1 cellular context compared by ENCODE assay signal in genomic region chrX:71282514-71283408, GRCh38.
TF ChIP-seq lines count a peak whose summit lies in the region.

No MANE protein-coding gene starts in this region.

TF ChIP-seq in GM12878, 131 proteins besides CTCF, POLR2A, EP300 and RAD21 (continued from another document):
- TF ChIP-seq, protein P1, sequence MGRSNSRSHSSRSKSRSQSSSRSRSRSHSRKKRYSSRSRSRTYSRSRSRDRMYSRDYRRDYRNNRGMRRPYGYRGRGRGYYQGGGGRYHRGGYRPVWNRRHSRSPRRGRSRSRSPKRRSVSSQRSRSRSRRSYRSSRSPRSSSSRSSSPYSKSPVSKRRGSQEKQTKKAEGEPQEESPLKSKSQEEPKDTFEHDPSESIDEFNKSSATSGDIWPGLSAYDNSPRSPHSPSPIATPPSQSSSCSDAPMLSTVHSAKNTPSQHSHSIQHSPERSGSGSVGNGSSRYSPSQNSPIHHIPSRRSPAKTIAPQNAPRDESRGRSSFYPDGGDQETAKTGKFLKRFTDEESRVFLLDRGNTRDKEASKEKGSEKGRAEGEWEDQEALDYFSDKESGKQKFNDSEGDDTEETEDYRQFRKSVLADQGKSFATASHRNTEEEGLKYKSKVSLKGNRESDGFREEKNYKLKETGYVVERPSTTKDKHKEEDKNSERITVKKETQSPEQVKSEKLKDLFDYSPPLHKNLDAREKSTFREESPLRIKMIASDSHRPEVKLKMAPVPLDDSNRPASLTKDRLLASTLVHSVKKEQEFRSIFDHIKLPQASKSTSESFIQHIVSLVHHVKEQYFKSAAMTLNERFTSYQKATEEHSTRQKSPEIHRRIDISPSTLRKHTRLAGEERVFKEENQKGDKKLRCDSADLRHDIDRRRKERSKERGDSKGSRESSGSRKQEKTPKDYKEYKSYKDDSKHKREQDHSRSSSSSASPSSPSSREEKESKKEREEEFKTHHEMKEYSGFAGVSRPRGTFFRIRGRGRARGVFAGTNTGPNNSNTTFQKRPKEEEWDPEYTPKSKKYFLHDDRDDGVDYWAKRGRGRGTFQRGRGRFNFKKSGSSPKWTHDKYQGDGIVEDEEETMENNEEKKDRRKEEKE (IDR thresholded peaks at IDR 0.05): no peak
- TF ChIP-seq NFIC (IDR thresholded peaks at IDR 0.05; ENCODE audit: low read depth, low read length) (no peak), EGR1 (IDR thresholded peaks at IDR 0.05; ENCODE audit: borderline replicate concordance in 1 of 2, low read depth in 2 of 2, low read length in 2 of 2) (peak in 1 of 2 experiments; percentile 48; a peak in 1 of 3 replicates), E2F4 (IDR thresholded peaks at IDR 0.05; ENCODE audit: low read depth, low read length) (no peak), CHD2 (IDR thresholded peaks at IDR 0.05; ENCODE audit: borderline replicate concordance, low read depth, low read length) (no peak), HDGF (IDR thresholded peaks at IDR 0.05) (no peak), YBX1 (IDR thresholded peaks at IDR 0.05) (no peak), TCF3 (IDR thresholded peaks at IDR 0.05; ENCODE audit: borderline replicate concordance, insufficient read depth, low read depth, low read length) (no peak), IKZF2 (IDR thresholded peaks at IDR 0.05) (peak in 1 of 2 experiments; percentile 23; a peak in 1 of 4 replicates), MEF2B (IDR thresholded peaks at IDR 0.05; ENCODE audit: partially characterized antibody, poor library complexity, severe bottlenecking) (peak; percentile 10), ZBTB40 (IDR thresholded peaks at IDR 0.05; ENCODE audit: borderline replicate concordance) (no peak), BHLHE40 (IDR thresholded peaks at IDR 0.05; ENCODE audit: borderline replicate concordance in 1 of 2, low read depth in 2 of 2, low read length in 1 of 2) (no peak), NR2C1 (IDR thresholded peaks at IDR 0.05) (no peak), MXI1 (IDR thresholded peaks at IDR 0.05; ENCODE audit: low read depth, low read length) (0 out of 2 replicates have a peak, but pooled peaks have one; percentile 20), ZZZ3 (IDR thresholded peaks at IDR 0.05; ENCODE audit: control insufficient read depth, insufficient read length, low read depth) (no peak), EZH2 (IDR thresholded peaks at IDR 0.05; ENCODE audit: borderline replicate concordance, control insufficient read depth, low read depth, low read length) (no peak), CREB1 (IDR thresholded peaks at IDR 0.05; ENCODE audit: low read depth) (0 out of 2 replicates have a peak, but pooled peaks have one; percentile 28), LARP7 (IDR thresholded peaks at IDR 0.05) (no peak), BACH1 (IDR thresholded peaks at IDR 0.05; ENCODE audit: borderline replicate concordance) (no peak), BMI1 (IDR thresholded peaks at IDR 0.05; ENCODE audit: borderline replicate concordance) (peak; percentile 44; the same call in 1 of the 2 replicates), HCFC1 (IDR thresholded peaks at IDR 0.05; ENCODE audit: low read length) (no peak), SP1 (IDR thresholded peaks at IDR 0.05; ENCODE audit: low read depth, low read length) (no peak), RUNX3 (IDR thresholded peaks at IDR 0.05; ENCODE audit: low read length) (no peak), RFX5 (IDR thresholded peaks at IDR 0.05; ENCODE audit: low read depth, low read length) (no peak), ZSCAN29 (IDR thresholded peaks at IDR 0.05) (no peak), PAX8 (IDR thresholded peaks at IDR 0.05) (no peak), NRF1 (conservative IDR thresholded peaks at IDR 0.05; ENCODE audit: low read depth, low read length) (peak; percentile 49; the same call in 1 of the 2 replicates), KDM1A (IDR thresholded peaks at IDR 0.05; ENCODE audit: borderline replicate concordance) (no peak)
- TF ChIP-seq, protein P2, sequence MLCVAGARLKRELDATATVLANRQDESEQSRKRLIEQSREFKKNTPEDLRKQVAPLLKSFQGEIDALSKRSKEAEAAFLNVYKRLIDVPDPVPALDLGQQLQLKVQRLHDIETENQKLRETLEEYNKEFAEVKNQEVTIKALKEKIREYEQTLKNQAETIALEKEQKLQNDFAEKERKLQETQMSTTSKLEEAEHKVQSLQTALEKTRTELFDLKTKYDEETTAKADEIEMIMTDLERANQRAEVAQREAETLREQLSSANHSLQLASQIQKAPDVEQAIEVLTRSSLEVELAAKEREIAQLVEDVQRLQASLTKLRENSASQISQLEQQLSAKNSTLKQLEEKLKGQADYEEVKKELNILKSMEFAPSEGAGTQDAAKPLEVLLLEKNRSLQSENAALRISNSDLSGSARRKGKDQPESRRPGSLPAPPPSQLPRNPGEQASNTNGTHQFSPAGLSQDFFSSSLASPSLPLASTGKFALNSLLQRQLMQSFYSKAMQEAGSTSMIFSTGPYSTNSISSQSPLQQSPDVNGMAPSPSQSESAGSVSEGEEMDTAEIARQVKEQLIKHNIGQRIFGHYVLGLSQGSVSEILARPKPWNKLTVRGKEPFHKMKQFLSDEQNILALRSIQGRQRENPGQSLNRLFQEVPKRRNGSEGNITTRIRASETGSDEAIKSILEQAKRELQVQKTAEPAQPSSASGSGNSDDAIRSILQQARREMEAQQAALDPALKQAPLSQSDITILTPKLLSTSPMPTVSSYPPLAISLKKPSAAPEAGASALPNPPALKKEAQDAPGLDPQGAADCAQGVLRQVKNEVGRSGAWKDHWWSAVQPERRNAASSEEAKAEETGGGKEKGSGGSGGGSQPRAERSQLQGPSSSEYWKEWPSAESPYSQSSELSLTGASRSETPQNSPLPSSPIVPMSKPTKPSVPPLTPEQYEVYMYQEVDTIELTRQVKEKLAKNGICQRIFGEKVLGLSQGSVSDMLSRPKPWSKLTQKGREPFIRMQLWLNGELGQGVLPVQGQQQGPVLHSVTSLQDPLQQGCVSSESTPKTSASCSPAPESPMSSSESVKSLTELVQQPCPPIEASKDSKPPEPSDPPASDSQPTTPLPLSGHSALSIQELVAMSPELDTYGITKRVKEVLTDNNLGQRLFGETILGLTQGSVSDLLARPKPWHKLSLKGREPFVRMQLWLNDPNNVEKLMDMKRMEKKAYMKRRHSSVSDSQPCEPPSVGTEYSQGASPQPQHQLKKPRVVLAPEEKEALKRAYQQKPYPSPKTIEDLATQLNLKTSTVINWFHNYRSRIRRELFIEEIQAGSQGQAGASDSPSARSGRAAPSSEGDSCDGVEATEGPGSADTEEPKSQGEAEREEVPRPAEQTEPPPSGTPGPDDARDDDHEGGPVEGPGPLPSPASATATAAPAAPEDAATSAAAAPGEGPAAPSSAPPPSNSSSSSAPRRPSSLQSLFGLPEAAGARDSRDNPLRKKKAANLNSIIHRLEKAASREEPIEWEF (IDR thresholded peaks at IDR 0.05; ENCODE audit: insufficient replicate concordance, low read depth, low read length): no peak
- TF ChIP-seq, protein P3, sequence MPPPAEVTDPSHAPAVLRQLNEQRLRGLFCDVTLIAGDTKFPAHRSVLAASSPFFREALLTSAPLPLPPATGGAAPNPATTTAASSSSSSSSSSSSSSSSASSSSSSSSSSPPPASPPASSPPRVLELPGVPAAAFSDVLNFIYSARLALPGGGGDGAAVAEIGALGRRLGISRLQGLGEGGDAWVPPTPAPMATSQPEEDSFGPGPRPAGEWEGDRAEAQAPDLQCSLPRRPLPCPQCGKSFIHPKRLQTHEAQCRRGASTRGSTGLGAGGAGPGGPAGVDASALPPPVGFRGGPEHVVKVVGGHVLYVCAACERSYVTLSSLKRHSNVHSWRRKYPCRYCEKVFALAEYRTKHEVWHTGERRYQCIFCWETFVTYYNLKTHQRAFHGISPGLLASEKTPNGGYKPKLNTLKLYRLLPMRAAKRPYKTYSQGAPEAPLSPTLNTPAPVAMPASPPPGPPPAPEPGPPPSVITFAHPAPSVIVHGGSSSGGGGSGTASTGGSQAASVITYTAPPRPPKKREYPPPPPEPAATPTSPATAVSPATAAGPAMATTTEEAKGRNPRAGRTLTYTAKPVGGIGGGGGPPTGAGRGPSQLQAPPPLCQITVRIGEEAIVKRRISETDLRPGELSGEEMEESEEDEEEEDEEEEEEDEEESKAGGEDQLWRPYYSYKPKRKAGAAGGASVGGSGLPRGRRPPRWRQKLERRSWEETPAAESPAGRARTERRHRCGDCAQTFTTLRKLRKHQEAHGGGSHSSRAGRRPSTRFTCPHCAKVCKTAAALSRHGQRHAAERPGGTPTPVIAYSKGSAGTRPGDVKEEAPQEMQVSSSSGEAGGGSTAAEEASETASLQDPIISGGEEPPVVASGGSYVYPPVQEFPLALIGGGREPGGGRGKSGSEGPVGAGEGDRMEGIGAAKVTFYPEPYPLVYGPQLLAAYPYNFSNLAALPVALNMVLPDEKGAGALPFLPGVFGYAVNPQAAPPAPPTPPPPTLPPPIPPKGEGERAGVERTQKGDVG (CRISPR knock-in tag; IDR thresholded peaks at IDR 0.05): no peak
- TF ChIP-seq, protein P4, sequence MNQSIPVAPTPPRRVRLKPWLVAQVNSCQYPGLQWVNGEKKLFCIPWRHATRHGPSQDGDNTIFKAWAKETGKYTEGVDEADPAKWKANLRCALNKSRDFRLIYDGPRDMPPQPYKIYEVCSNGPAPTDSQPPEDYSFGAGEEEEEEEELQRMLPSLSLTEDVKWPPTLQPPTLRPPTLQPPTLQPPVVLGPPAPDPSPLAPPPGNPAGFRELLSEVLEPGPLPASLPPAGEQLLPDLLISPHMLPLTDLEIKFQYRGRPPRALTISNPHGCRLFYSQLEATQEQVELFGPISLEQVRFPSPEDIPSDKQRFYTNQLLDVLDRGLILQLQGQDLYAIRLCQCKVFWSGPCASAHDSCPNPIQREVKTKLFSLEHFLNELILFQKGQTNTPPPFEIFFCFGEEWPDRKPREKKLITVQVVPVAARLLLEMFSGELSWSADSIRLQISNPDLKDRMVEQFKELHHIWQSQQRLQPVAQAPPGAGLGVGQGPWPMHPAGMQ (IDR thresholded peaks at IDR 0.05; ENCODE audit: borderline replicate concordance): no peak
- TF ChIP-seq, protein P5, sequence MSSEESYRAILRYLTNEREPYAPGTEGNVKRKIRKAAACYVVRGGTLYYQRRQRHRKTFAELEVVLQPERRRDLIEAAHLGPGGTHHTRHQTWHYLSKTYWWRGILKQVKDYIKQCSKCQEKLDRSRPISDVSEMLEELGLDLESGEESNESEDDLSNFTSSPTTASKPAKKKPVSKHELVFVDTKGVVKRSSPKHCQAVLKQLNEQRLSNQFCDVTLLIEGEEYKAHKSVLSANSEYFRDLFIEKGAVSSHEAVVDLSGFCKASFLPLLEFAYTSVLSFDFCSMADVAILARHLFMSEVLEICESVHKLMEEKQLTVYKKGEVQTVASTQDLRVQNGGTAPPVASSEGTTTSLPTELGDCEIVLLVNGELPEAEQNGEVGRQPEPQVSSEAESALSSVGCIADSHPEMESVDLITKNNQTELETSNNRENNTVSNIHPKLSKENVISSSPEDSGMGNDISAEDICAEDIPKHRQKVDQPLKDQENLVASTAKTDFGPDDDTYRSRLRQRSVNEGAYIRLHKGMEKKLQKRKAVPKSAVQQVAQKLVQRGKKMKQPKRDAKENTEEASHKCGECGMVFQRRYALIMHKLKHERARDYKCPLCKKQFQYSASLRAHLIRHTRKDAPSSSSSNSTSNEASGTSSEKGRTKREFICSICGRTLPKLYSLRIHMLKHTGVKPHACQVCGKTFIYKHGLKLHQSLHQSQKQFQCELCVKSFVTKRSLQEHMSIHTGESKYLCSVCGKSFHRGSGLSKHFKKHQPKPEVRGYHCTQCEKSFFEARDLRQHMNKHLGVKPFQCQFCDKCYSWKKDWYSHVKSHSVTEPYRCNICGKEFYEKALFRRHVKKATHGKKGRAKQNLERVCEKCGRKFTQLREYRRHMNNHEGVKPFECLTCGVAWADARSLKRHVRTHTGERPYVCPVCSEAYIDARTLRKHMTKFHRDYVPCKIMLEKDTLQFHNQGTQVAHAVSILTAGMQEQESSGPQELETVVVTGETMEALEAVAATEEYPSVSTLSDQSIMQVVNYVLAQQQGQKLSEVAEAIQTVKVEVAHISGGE (CRISPR knock-in tag; IDR thresholded peaks at IDR 0.05): no peak
- TF ChIP-seq, protein P6, sequence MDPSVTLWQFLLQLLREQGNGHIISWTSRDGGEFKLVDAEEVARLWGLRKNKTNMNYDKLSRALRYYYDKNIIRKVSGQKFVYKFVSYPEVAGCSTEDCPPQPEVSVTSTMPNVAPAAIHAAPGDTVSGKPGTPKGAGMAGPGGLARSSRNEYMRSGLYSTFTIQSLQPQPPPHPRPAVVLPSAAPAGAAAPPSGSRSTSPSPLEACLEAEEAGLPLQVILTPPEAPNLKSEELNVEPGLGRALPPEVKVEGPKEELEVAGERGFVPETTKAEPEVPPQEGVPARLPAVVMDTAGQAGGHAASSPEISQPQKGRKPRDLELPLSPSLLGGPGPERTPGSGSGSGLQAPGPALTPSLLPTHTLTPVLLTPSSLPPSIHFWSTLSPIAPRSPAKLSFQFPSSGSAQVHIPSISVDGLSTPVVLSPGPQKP (IDR thresholded peaks at IDR 0.05; ENCODE audit: low read depth, low read length): no peak
